11 cellular contexts compared by ENCODE assay signal in genomic region chr14:105292810-105293711, GRCh38. TPM values are rescaled to one million over a fixed set of nuclear protein-coding genes. Genes with fewer than 3 reads are reported as not detected.
A peak's percentile ranks its signal among the peaks of the same experiment; 100 is the strongest.
DNase-seq lines count a peak whose midpoint lies in the region; ATAC-seq, FAIRE-seq and TF ChIP-seq lines count a peak whose summit lies in the region.
"Had no signal": no experiment of that assay in that cellular context is flagged by ENCODE, and none has a peak within 500 bp of the region (broad histone marks: within the 10 kb centered on the region; RNA-seq: fewer than 3 reads in every experiment).

No MANE protein-coding gene starts in this region.

- no peak for FAIRE-seq in A549 (lab: Jason Lieb, UNC)
- FAIRE-seq in GM18507 (lab: Jason Lieb, UNC) = peak; percentile 5
- no peak for FAIRE-seq in HTR-8/SVneo (lab: Jason Lieb, UNC)
- FAIRE-seq: islet of Langerhans had no signal

- peak overlapping the region in 1 of 2 donors; percentile 50 for H3K9ac ChIP-seq in colonic mucosa (ENCODE audit: low read depth in 2 of 2, low read length in 2 of 2)

- TF ChIP-seq CTCF in A549 (IDR thresholded peaks at IDR 0.05) (no peak), colonic mucosa (IDR thresholded peaks at IDR 0.05) (no peak)

- ATAC-seq in A549 = peak; percentile 16 to 33; a peak in 3 of 6 replicates
- peak; percentile 19 for ATAC-seq in esophagus mucosa
- no peak for ATAC-seq in HG02840 (IDR thresholded peaks at IDR 0.05; ENCODE audit: low FRiP score, unreplicated experiment)

- TF ChIP-seq RAD21 in A549 (conservative IDR thresholded peaks at IDR 0.05 in 1 of 2, IDR thresholded peaks at IDR 0.05 in 1 of 2) = no peak

- H3K9me3 ChIP-seq in A549 (no peaks in the 10 kb centered on the region), colonic mucosa (no peaks in the 10 kb centered on the region)
- H3K9me3 ChIP-seq: SJSA1 had no signal

- TF ChIP-seq EP300 in A549 (IDR thresholded peaks at IDR 0.05) = no peak

- POLR2A ChIA-PET in A549 (lab: Yijun Ruan, JAX) = interaction anchor here (1.9 kb wide), 1 partner anchor 8 kb away, joined by 6 read pairs; the partner anchor contains the start of gene BRF1

- H3K27me3 ChIP-seq in colonic mucosa = no peaks in the 10 kb centered on the region
- H3K27me3 ChIP-seq: SJSA1 had no signal

- CTCF ChIA-PET in A549 (lab: Yijun Ruan, JAX) = interaction anchor here (2.0 to 3.5 kb wide), 2 partner anchors 11 to 202 kb away, joined by 7 to 15 read pairs; no protein-coding TSS in a partner anchor

- H3K4me1 ChIP-seq in A549 (no peaks in the 10 kb centered on the region), colonic mucosa (no peaks in the 10 kb centered on the region)
- H3K4me1 ChIP-seq: SJSA1 had no signal

- DNase-seq in A549 (ENCODE audit: low read depth in 1 of 2, low spot score in 1 of 2) (no peak), GM18507 (ENCODE audit: extremely low spot score, insufficient read length, low read depth) (no peak), UCSD-AML1 (lab: John Stamatoyannopoulos, UW; ENCODE audit: unreplicated experiment) (peak; percentile 72), colonic mucosa (no peak), DMS53 treated with DMSO at 0.1 percent for 48 hours (lab: John Stamatoyannopoulos, UW; ENCODE audit: unreplicated experiment) (no peak), HTR-8/SVneo (ENCODE audit: insufficient read length, low spot score) (no peak)
- DNase-seq: Calu3 had no signal

- no peak overlapping the region for H3K4me2 ChIP-seq in A549

- no peaks in the 10 kb centered on the region for H3K36me3 ChIP-seq in colonic mucosa
- H3K36me3 ChIP-seq: SJSA1 had no signal

- H3K27ac ChIP-seq in A549 (no peak overlapping the region), colonic mucosa (no peak overlapping the region)
- H3K27ac ChIP-seq: SJSA1 had no signal

- 89% methylated on average over 21 of the region's 26 CpGs for WGBS in A549 (ENCODE audit: missing lambda C conversion rate)

- intact Hi-C loops in colonic mucosa (cut with DNase I) = no loop called here

- no peak for TF ChIP-seq POLR2A in A549 (IDR thresholded peaks at IDR 0.05; ENCODE audit: low read length)

- H3K4me3 ChIP-seq in A549 (no peak overlapping the region), colonic mucosa (no peak overlapping the region)
- H3K4me3 ChIP-seq: SJSA1 had no signal

TF ChIP-seq in A549, 52 proteins besides CTCF, POLR2A, EP300 and RAD21:
- TF ChIP-seq, protein P1, sequence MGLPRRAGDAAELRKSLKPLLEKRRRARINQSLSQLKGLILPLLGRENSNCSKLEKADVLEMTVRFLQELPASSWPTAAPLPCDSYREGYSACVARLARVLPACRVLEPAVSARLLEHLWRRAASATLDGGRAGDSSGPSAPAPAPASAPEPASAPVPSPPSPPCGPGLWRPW (IDR thresholded peaks at IDR 0.05) = no peak
- TF ChIP-seq BCL3 (IDR thresholded peaks at IDR 0.05) = no peak
- TF ChIP-seq SREBF2 (IDR thresholded peaks at IDR 0.05) = no peak
- no peak for TF ChIP-seq ZFP36 (IDR thresholded peaks at IDR 0.05; ENCODE audit: borderline replicate concordance, partially characterized antibody)
- no peak for TF ChIP-seq TP53 (CRISPR knock-in tag; IDR thresholded peaks at IDR 0.05)
- no peak for TF ChIP-seq ZNF302 (CRISPR knock-in tag; IDR thresholded peaks at IDR 0.05)
- TF ChIP-seq RNF2 (IDR thresholded peaks at IDR 0.05; ENCODE audit: borderline replicate concordance, low read depth) = no peak
- no peak for TF ChIP-seq FOSL2 (IDR thresholded peaks at IDR 0.05)
- no peak for TF ChIP-seq FOSL2 (CRISPR knock-in tag; IDR thresholded peaks at IDR 0.05)
- no peak for TF ChIP-seq HOXB5 (CRISPR knock-in tag; IDR thresholded peaks at IDR 0.05)
- TF ChIP-seq JUN (IDR thresholded peaks at IDR 0.05) = no peak
- no peak for TF ChIP-seq NR3C1 (IDR thresholded peaks at IDR 0.05)

RNA-seq across cellular contexts. Expression of gene BRF1, which starts 7.7 kb away (rescaled TPM):
- 7.0 and 8.5 TPM in 2 replicates for polyA plus RNA-seq in A549 (2011; rRNA removed)
- 15.4 and 21.4 TPM in 2 replicates for polyA plus RNA-seq in A549 (2012; cell fraction: cytosol; rRNA removed)
- 59.0 and 64.6 TPM in 2 replicates for polyA plus RNA-seq in A549 (2012; cell fraction: nucleus; rRNA removed)
- polyA plus RNA-seq in A549 (2017; fragmentation: RNase III; extraction: RNeasy Plus Mini Kit Qiagen cat#74134 plus additional on column Dnase treatment) = 23.9 to 29.6 TPM (median 25.7 TPM) in 3 replicates
- 9.6 and 14.5 TPM in 2 replicates for polyA minus RNA-seq in A549 (2011; rRNA and poly(A)+ RNA removed)
- 11.7 TPM for total RNA-seq in esophagus mucosa
- total RNA-seq in colonic mucosa = 10 to 100 TPM; 27.2 to 40.6 TPM

RNA-seq across cellular contexts. Expression of gene PACS2, which starts 21.5 kb away (rescaled TPM):
- 11.9 and 13.1 TPM in 2 replicates for polyA plus RNA-seq in A549 (2011; rRNA removed)
- polyA plus RNA-seq in A549 (2012; cell fraction: cytosol; rRNA removed) = 30.5 and 35.5 TPM in 2 replicates
- polyA plus RNA-seq in A549 (2012; cell fraction: nucleus; rRNA removed) = 95.3 and 135 TPM in 2 replicates
- polyA plus RNA-seq in A549 (2017; fragmentation: RNase III; extraction: RNeasy Plus Mini Kit Qiagen cat#74134 plus additional on column Dnase treatment) = 21.7 to 25.8 TPM (median 24.5 TPM) in 3 replicates
- polyA minus RNA-seq in A549 (2011; rRNA and poly(A)+ RNA removed) = 19.4 and 24.6 TPM in 2 replicates
- 24.9 TPM for total RNA-seq in esophagus mucosa
- total RNA-seq in colonic mucosa = 10 to 100 TPM; 44.1 to 82.5 TPM

RNA-seq across cellular contexts. Expression of gene BTBD6, which starts 44.7 kb away (rescaled TPM):
- 16.1 and 19.3 TPM in 2 replicates for polyA plus RNA-seq in A549 (2011; rRNA removed)
- 30.1 and 33.4 TPM in 2 replicates for polyA plus RNA-seq in A549 (2012; cell fraction: cytosol; rRNA removed)
- 46.1 and 49.1 TPM in 2 replicates for polyA plus RNA-seq in A549 (2012; cell fraction: nucleus; rRNA removed)
- polyA plus RNA-seq in A549 (2017; fragmentation: RNase III; extraction: RNeasy Plus Mini Kit Qiagen cat#74134 plus additional on column Dnase treatment) = 31.3 to 33.9 TPM (median 33.6 TPM) in 3 replicates
- polyA minus RNA-seq in A549 (2011; rRNA and poly(A)+ RNA removed) = 21.5 and 21.8 TPM in 2 replicates
- total RNA-seq in esophagus mucosa = 34.4 TPM
- total RNA-seq in colonic mucosa = 10 to 100 TPM; 56.9 to 66.0 TPM
